ENCODE assay signal across 15 cellular contexts in the genomic region with DNA sequence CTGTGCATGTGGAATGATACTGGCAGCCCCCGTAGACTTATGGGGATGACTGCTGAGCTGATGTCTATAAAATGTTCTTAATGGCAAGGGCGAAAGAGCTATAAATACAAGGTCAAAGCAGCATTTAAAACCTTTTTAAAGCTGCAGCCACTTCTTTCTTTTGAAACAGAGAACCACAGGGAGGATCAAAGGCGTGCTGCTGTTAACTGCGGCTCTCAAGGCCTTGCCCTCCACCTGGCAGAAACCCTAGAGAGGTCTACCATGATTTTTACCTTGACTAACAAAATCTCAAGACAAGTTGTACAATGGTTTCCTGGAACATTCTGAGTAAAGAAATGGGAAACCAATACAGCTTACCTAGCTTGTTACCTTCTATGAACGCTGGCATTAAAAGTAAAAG.
DNase-seq lines count a peak whose midpoint lies in the region; ATAC-seq, FAIRE-seq and TF ChIP-seq lines count a peak whose summit lies in the region.
"Had no signal": no experiment of that assay in that cellular context is flagged by ENCODE, and none has a peak within 500 bp of the region (broad histone marks: within the 10 kb centered on the region; RNA-seq: fewer than 3 reads in every experiment).

No MANE protein-coding gene starts in this region.

- H3K56ac ChIP-seq in H1 (replicated peaks; ENCODE audit: insufficient read length, low read depth, low read length), result no peak overlapping the region

- no peak overlapping the region for H4K5ac ChIP-seq in H1 (ENCODE audit: insufficient read length, low read depth, low read length)

- H3K27me3 Mint-ChIP-seq in neural progenitor cell (ENCODE audit: insufficient read depth, low read depth), result no peaks in the 10 kb centered on the region

- H2BK12ac ChIP-seq in H1 (ENCODE audit: low read depth, low read length), result no peak overlapping the region

- H2BK120ac ChIP-seq in H1 (replicated peaks; ENCODE audit: low read depth, low read length), result no peak overlapping the region

- peaks cover 6% of the 10 kb centered on the region; the same call in 1 of the 2 replicates for H3K79me1 ChIP-seq in H1 (ENCODE audit: low read depth, low read length)

- H4K20me1 ChIP-seq in H1 (replicated peaks in 1 of 2; ENCODE audit: control insufficient read depth in 1 of 2, insufficient read depth in 2 of 2, low read length in 2 of 2) (peaks cover 0 to 9% of the 10 kb centered on the region in 2 experiments), neural progenitor cell (ENCODE audit: low read depth) (peaks cover 61% of the 10 kb centered on the region)

- H2BK20ac ChIP-seq in H1 (ENCODE audit: low read length), result no peak overlapping the region

- no peak overlapping the region for H2AFZ ChIP-seq in H1 (ENCODE audit: low read length)
- no peak overlapping the region for H2AFZ ChIP-seq in neural progenitor cell (replicated peaks)

- no peak overlapping the region for H3K9ac ChIP-seq in H1 (replicated peaks in 1 of 4; ENCODE audit: extremely low read depth in 1 of 4, low read depth in 3 of 4, low read length in 3 of 4)
- H3K9ac ChIP-seq in neural progenitor cell, result no peak overlapping the region

- H3K4ac ChIP-seq in H1 (replicated peaks; ENCODE audit: insufficient read length, low read depth, low read length), result no peak overlapping the region

- H3K4me1 Mint-ChIP-seq in neural progenitor cell, result peaks cover 65% of the 10 kb centered on the region

- H3K4me3 ChIP-seq in heart left ventricle, result peak overlapping the region in 2 of 12 donors; percentile 10 to 14
- H3K4me3 ChIP-seq in H1 (ENCODE audit: extremely low read depth in 1 of 4, insufficient read depth in 2 of 4, low read depth in 3 of 4, low read length in 4 of 4), result peak overlapping the region in 1 of 4 experiments; percentile 11; a peak in 1 of 8 replicates
- no peak overlapping the region for H3K4me3 ChIP-seq in neural progenitor cell
- H3K4me3 ChIP-seq in vagina, result no peak overlapping the region

- peaks cover 8% of the 10 kb centered on the region for H3K9me3 Mint-ChIP-seq in neural progenitor cell

- H3K4me1 ChIP-seq in heart left ventricle, result peaks cover 20 to 94% (median 67%) of the 10 kb centered on the region in 12 donors
- H3K4me1 ChIP-seq in H1 (replicated peaks in 1 of 4; ENCODE audit: control insufficient read depth in 3 of 4, insufficient read depth in 4 of 4, low read length in 3 of 4), result peaks cover 23 to 47% (median 32%) of the 10 kb centered on the region in 4 experiments
- H3K4me1 ChIP-seq in neural progenitor cell, result peaks cover 55% of the 10 kb centered on the region
- H3K4me1 ChIP-seq in vagina, result peaks cover 68% of the 10 kb centered on the region

- no peak for TF ChIP-seq CTCF in heart left ventricle (IDR thresholded peaks at IDR 0.05)
- no peak for TF ChIP-seq CTCF in H1 (IDR thresholded peaks at IDR 0.05; ENCODE audit: control extremely low read depth in 1 of 3, insufficient read depth in 1 of 3, low read depth in 1 of 3, low read length in 3 of 3)
- TF ChIP-seq CTCF in neural progenitor cell (IDR thresholded peaks at IDR 0.05), result no peak
- TF ChIP-seq CTCF in vagina (IDR thresholded peaks at IDR 0.05), result no peak

- H3K14ac ChIP-seq in H1 (ENCODE audit: insufficient read length), result no peak overlapping the region

- WGBS in heart left ventricle, 4 donors, result 61 to 73% (median 65%) methylated on average over 5 of the region's 5 CpGs
- 64% methylated on average over 5 of the region's 5 CpGs; no CpG with 5 or more reads in 1 of the 2 experiments for WGBS in H1 (ENCODE audit: extremely low coverage in 1 of 2, insufficient coverage in 1 of 2, insufficient read length in 1 of 2, insufficient replicate concordance in 2 of 2, low coverage in 1 of 2, low lambda C conversion rate in 2 of 2, missing lambda C conversion rate in 1 of 2), 2 experiments

- no peaks in the 10 kb centered on the region for H3K23me2 ChIP-seq in H1 (ENCODE audit: low read depth, low read length)

- H3K79me2 ChIP-seq in H1 (ENCODE audit: control insufficient read depth in 1 of 2, insufficient read depth in 2 of 2, low read length in 2 of 2) (peaks cover 8 to 69% of the 10 kb centered on the region in 2 experiments), neural progenitor cell (ENCODE audit: low read depth) (peaks cover 84% of the 10 kb centered on the region)

- H3K4me3 Mint-ChIP-seq in neural progenitor cell, result peak overlapping the region; percentile 72

- H3K18ac ChIP-seq in H1 (ENCODE audit: extremely low read depth, low read length), result peak overlapping the region; percentile 64; the same call in 1 of the 2 replicates

- CTCF ChIA-PET in H1 (lab: Charles Lee; ENCODE audit: partially characterized antibody), result interaction anchor here (0.6 to 4.8 kb wide), 12 partner anchors 10 to 541 kb away, joined by 3 to 40 read pairs (median 4); no protein-coding TSS in a partner anchor

- no peak overlapping the region for H3K23ac ChIP-seq in H1 (ENCODE audit: insufficient read length)

- H3K4me2 ChIP-seq in H1 (ENCODE audit: insufficient read depth in 1 of 2, low read depth in 2 of 2, low read length in 2 of 2), result peak overlapping the region; percentile 37 to 59; a peak in 3 of 4 replicates
- H3K4me2 ChIP-seq in neural progenitor cell, result peak overlapping the region; percentile 43

- no peak for ATAC-seq in heart left ventricle
- no peak for ATAC-seq in left cardiac atrium
- ATAC-seq in HG03108 (IDR thresholded peaks at IDR 0.05; ENCODE audit: unreplicated experiment), result no peak

- TF ChIP-seq POLR2A in heart left ventricle (IDR thresholded peaks at IDR 0.05) (no peak), H1 (IDR thresholded peaks at IDR 0.05; ENCODE audit: control extremely low read depth in 1 of 2, low read depth in 2 of 2, low read length in 2 of 2) (no peak), vagina (IDR thresholded peaks at IDR 0.05) (no peak)

- H2BK5ac ChIP-seq in H1 (ENCODE audit: low read depth, low read length), result peak overlapping the region; percentile 12; the same call in 1 of the 2 replicates

- DNase-seq in heart left ventricle (no peak), left cardiac atrium (no peak), H1 (ENCODE audit: low read depth in 1 of 2, low spot score in 2 of 2) (no peak), neural progenitor cell (ENCODE audit: low spot score) (no peak), vagina (ENCODE audit: extremely low spot score in 2 of 2) (no peak), activated gamma-delta T cell (lab: John Stamatoyannopoulos, UW) (no peak)
- no peak for DNase-seq in effector CD8-positive, alpha-beta T cell (lab: John Stamatoyannopoulos, UW)
- DNase-seq: activated CD4-positive, alpha-beta T cell treated with anti-CD3 and anti-CD28 coated beads for 4 hours; AML-193; cortex of kidney; NCI-H1105 treated with DMSO at 0.1 percent for 48 hours; OCI-M1; stimulated activated CD4-positive, alpha-beta T cell treated with anti-CD3 and anti-CD28 coated beads, Interleukin-1b, Interleukin-23, amount 100 ng/mL, for 48 hours had no signal

- no peak overlapping the region for H2BK15ac ChIP-seq in H1 (ENCODE audit: low read length)

- POLR2A ChIA-PET in H1 (lab: Charles Lee; ENCODE audit: partially characterized antibody), result interaction anchor here (0.7 to 1.4 kb wide), 5 partner anchors 11 to 296 kb away, joined by 3 to 4 read pairs (median 3); no protein-coding TSS in a partner anchor

- no peak overlapping the region for H4K8ac ChIP-seq in H1 (ENCODE audit: extremely low read depth, insufficient read depth, low read length)

- peak overlapping the region; percentile 72 to 99 (median 82) for H3K27ac ChIP-seq in heart left ventricle
- 0 out of 2 replicates have a peak overlapping the region, but pooled peaks have one; percentile 1 for H3K27ac ChIP-seq in H1 (ENCODE audit: low read depth, low read length)
- H3K27ac ChIP-seq in neural progenitor cell, result peak overlapping the region; percentile 81
- peak overlapping the region; percentile 99 for H3K27ac ChIP-seq in vagina

- intact Hi-C loops in heart left ventricle (cut with DNase I) (loop anchor here in 6 of 10 donors (2.0 to 5.0 kb wide), 5 partner anchors 15 to 120 kb away; no protein-coding TSS in a partner anchor), left cardiac atrium (cut with DNase I) (loop anchor here (5.0 kb wide), 1 partner anchor 35 kb away; no protein-coding TSS in a partner anchor), vagina (cut with DNase I) (loop anchor here (5.0 kb wide), 1 partner anchor 35 kb away; no protein-coding TSS in a partner anchor)

- H3K27ac Mint-ChIP-seq in neural progenitor cell, result peak overlapping the region; percentile 82

- peaks cover 42% of the 10 kb centered on the region for H3F3A ChIP-seq in neural progenitor cell (ENCODE audit: low read depth)

- H3K36me3 Mint-ChIP-seq in neural progenitor cell, result peaks cover 26% of the 10 kb centered on the region

- no peak overlapping the region for H4K91ac ChIP-seq in H1 (replicated peaks; ENCODE audit: insufficient read length, low read length)

- TF ChIP-seq RAD21 in H1 (IDR thresholded peaks at IDR 0.05 in 1 of 2, conservative IDR thresholded peaks at IDR 0.05 in 1 of 2; ENCODE audit: low read depth in 2 of 2, low read length in 2 of 2), result no peak

- H3K27me3 ChIP-seq in heart left ventricle (no peaks in the 10 kb centered on the region), H1 (replicated peaks in 1 of 4; ENCODE audit: control insufficient read depth in 3 of 4, extremely low read depth in 1 of 4, insufficient read depth in 3 of 4, low read length in 3 of 4) (no peaks in the 10 kb centered on the region), neural progenitor cell (no peaks in the 10 kb centered on the region), vagina (no peaks in the 10 kb centered on the region)

- H3K36me3 ChIP-seq in heart left ventricle, result peaks cover 0 to 67% (median 19%) of the 10 kb centered on the region in 9 donors
- peaks cover 0 to 4% (median 1%) of the 10 kb centered on the region in 4 experiments; a peak in 1 of 8 replicates for H3K36me3 ChIP-seq in H1 (ENCODE audit: control insufficient read depth in 2 of 4, insufficient read depth in 4 of 4, low read length in 3 of 4)
- no peaks in the 10 kb centered on the region for H3K36me3 ChIP-seq in neural progenitor cell
- H3K36me3 ChIP-seq in vagina, result peaks cover 0 to 8% of the 10 kb centered on the region in 2 donors

- H3K9me3 ChIP-seq in heart left ventricle, result no peaks in the 10 kb centered on the region
- no peaks in the 10 kb centered on the region for H3K9me3 ChIP-seq in H1 (ENCODE audit: insufficient read depth in 2 of 2, low read depth in 1 of 2, low read length in 1 of 2)
- H3K9me3 ChIP-seq in neural progenitor cell (ENCODE audit: low read depth), result no peaks in the 10 kb centered on the region
- no peaks in the 10 kb centered on the region for H3K9me3 ChIP-seq in vagina

- TF ChIP-seq EP300 in H1 (IDR thresholded peaks at IDR 0.05; ENCODE audit: borderline replicate concordance in 1 of 2, low read depth in 2 of 2, low read length in 2 of 2), result no peak

- H2AK5ac ChIP-seq in H1 (ENCODE audit: low read depth, low read length), result no peak overlapping the region

- no peak for FAIRE-seq in H1 (lab: Jason Lieb, UNC)
- FAIRE-seq: islet of Langerhans had no signal

TF ChIP-seq in H1, 55 proteins besides CTCF, POLR2A, EP300 and RAD21 (continues in another document):
- TF ChIP-seq SIRT6 (IDR thresholded peaks at IDR 0.05; ENCODE audit: low read length) (no peak), TBP (IDR thresholded peaks at IDR 0.05; ENCODE audit: low read depth, low read length) (no peak), JUN (IDR thresholded peaks at IDR 0.05; ENCODE audit: low read depth, low read length) (no peak)

Comparison
In these comparisons a context has a peak if more than half of its experiments do, and no peak if none do; other contexts are left out.
1. H3K27ac ChIP-seq: peak in every context shown above with its lines; median percentile 99 in vagina; 82 in heart left ventricle; 81 in neural progenitor cell; 1 in H1.